Comparison of ENCODE assay signal across 19 cellular contexts in the genomic region with DNA sequence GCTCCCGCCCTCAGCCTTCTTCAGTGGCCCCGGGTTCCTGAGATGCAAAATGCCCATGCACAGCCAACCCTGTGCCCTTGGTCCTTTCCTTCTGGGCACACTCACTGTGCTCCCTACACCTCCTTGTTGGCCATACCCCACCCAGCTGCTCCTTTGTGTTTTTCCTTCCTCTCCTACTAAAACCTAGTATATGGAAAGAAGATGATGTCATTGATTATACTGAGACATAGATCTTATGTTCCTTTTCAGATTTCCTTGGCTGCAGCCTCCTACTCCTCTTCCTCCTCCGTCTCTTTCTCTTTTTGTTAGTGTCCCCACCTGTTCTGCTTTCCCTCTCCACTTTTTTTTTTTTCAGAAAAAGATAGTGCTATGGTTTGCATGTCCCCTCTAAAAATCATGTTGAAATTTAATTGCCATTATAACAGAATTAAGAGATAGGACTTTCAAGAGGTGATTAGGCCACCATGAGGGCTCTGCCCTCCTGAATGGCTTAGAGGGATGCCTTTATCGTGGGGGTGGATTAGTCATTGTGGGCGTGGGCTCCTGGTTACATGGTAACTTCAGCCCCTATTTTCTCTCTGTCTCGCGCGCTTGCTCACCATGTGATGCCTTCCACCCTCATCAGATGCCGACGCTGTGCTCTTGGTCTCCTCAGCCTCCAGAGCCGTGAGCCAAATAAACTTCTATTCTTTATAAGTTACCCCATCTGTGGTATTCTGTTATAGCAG.
DNase-seq lines count a peak whose midpoint lies in the region; ATAC-seq and TF ChIP-seq lines count a peak whose summit lies in the region.
"Had no signal": no experiment of that assay in that cellular context is flagged by ENCODE, and none has a peak within 500 bp of the region (broad histone marks: within the 10 kb centered on the region; RNA-seq: fewer than 3 reads in every experiment).

No MANE protein-coding gene starts in this region.

- H3K27me3 Mint-ChIP-seq in activated T-helper 17 cell treated with anti-CD3 and anti-CD28 coated beads, Interleukin-2, amount 50 U/mL, for 72 hours = no peaks in the 10 kb centered on the region
- H3K27me3 Mint-ChIP-seq: CD4-positive, alpha-beta memory T cell had no signal

- DNase-seq in Ammon's horn (ENCODE audit: low spot score) (peak; percentile 31), Daoy (ENCODE audit: low read depth) (peak; percentile 18), dorsolateral prefrontal cortex (peak in 4 of 10 donors; percentile 35 to 69 (median 49)), foreskin fibroblast (no peak)
- DNase-seq: CD4-positive, alpha-beta memory T cell; DMS153; GDM1; KBM-7; NCI-H1105; NCI-H2029 treated with DMSO at 0.1 percent for 48 hours; NCI-H226; NCI-H510A treated with DMSO at 0.1 percent for 48 hours; NCI-H748 treated with DMSO at 0.1 percent for 48 hours; SJCRH30 had no signal

- ATAC-seq in activated T-helper 17 cell treated with anti-CD3 and anti-CD28 coated beads, Interleukin-2, amount 50 U/mL, for 72 hours (replicated peaks) = no peak
- ATAC-seq in GM21825 (IDR thresholded peaks at IDR 0.05; ENCODE audit: unreplicated experiment) (no peak), HG02798 (IDR thresholded peaks at IDR 0.05; ENCODE audit: poor library complexity, unreplicated experiment) (no peak)
- ATAC-seq: Panc1 had no signal

- H3K27me3 ChIP-seq in dorsolateral prefrontal cortex = peaks cover 0 to 4% (median 0%) of the 10 kb centered on the region in 45 donors
- H3K27me3 ChIP-seq: BLaER1, SJCRH30 had no signal

- H3K36me3 Mint-ChIP-seq in activated T-helper 17 cell treated with anti-CD3 and anti-CD28 coated beads, Interleukin-2, amount 50 U/mL, for 72 hours (ENCODE audit: low read depth) = no peaks in the 10 kb centered on the region
- H3K36me3 Mint-ChIP-seq: CD4-positive, alpha-beta memory T cell had no signal

- peak overlapping the region; percentile 18 for H3K27ac Mint-ChIP-seq in activated T-helper 17 cell treated with anti-CD3 and anti-CD28 coated beads, Interleukin-2, amount 50 U/mL, for 72 hours

- intact Hi-C loops in dorsolateral prefrontal cortex (cut with DNase I) = loop anchor here in 1 of 2 donors (5.0 to 10.0 kb wide), 2 partner anchors 87 to 151 kb away; no protein-coding TSS in a partner anchor

- no peak overlapping the region for H3K4me3 Mint-ChIP-seq in activated T-helper 17 cell treated with anti-CD3 and anti-CD28 coated beads, Interleukin-2, amount 50 U/mL, for 72 hours

- peaks cover 23% of the 10 kb centered on the region for H3K4me1 Mint-ChIP-seq in activated T-helper 17 cell treated with anti-CD3 and anti-CD28 coated beads, Interleukin-2, amount 50 U/mL, for 72 hours

- TF ChIP-seq CTCF in dorsolateral prefrontal cortex (IDR thresholded peaks at IDR 0.05 in 54 of 56, conservative IDR thresholded peaks at IDR 0.05 in 2 of 56; ENCODE audit: low read depth in 1 of 56, partially characterized antibody in 56 of 56) = no peak
- no peak for TF ChIP-seq CTCF in foreskin fibroblast (IDR thresholded peaks at IDR 0.05; ENCODE audit: low read depth, low read length)

- peak overlapping the region in 54 of 59 donors; percentile 26 to 91 (median 73) for H3K27ac ChIP-seq in dorsolateral prefrontal cortex
- H3K27ac ChIP-seq: BLaER1, SJCRH30 had no signal

- H3K4me3 ChIP-seq in dorsolateral prefrontal cortex (no peak overlapping the region), foreskin fibroblast (ENCODE audit: low read depth in 1 of 2, low read length in 2 of 2) (no peak overlapping the region)
- H3K4me3 ChIP-seq: BLaER1, SJCRH30 had no signal

- H3K9me3 Mint-ChIP-seq in activated T-helper 17 cell treated with anti-CD3 and anti-CD28 coated beads, Interleukin-2, amount 50 U/mL, for 72 hours = no peaks in the 10 kb centered on the region

Comparison
In these comparisons a context has a peak if more than half of its experiments do, and no peak if none do; other contexts are left out.
1. DNase-seq: peak in Ammon's horn (single experiment) and Daoy (single experiment); none in foreskin fibroblast (0 of 2).